In the genomic region with DNA sequence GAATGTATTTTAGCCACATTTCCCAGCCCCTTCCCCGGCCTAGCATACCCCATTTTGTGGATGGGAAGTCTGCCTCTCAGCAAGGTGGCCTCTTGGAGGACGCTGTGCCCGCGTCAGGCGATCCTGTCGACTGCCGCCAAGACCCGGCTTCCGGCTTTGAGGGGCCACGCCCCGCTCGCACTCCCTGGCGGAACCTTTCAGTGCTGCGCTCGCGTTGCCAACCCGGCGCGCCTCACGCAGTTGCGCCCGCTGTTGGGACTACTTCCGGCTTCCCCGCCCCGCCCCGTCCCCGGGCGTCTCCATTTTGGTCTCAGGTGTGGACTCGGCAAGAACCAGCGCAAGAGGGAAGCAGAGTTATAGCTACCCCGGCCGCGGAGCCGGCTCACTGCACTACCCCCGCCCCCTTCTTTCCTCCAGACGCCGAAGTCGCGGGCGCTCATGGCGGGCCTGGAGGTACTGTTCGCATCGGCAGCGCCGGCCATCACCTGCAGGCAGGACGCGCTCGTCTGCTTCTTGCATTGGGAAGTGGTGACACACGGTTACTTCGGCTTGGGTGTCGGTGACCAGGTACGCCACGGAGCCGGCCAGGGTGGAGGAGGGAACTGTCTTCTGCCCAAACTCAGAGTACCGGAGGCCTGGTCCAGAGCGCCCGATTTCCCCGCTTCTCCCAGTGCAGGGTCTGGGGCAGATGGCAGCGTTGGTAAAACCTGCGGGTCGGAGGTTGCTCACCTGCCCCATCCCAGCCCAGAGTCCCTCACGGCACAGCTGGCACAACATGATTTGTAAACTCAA, we compare ENCODE assay signal across 8 cellular contexts. TPM values are rescaled to one million over a fixed set of nuclear protein-coding genes. Genes with fewer than 3 reads are reported as not detected.
DNase-seq lines count a peak whose midpoint lies in the region; ATAC-seq lines count a peak whose summit lies in the region.

A gene with protein sequence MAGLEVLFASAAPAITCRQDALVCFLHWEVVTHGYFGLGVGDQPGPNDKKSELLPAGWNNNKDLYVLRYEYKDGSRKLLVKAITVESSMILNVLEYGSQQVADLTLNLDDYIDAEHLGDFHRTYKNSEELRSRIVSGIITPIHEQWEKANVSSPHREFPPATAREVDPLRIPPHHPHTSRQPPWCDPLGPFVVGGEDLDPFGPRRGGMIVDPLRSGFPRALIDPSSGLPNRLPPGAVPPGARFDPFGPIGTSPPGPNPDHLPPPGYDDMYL (plus strand): TSS at position 267 of the 792 bp plus-strand sequence. CDS start 172 bp downstream, at position 439.

- peaks cover 43% of the 10 kb centered on the region for H3K79me2 ChIP-seq in mesendoderm (ENCODE audit: control insufficient read depth, insufficient read depth, low read length)

- H2BK5ac ChIP-seq in mesendoderm (ENCODE audit: low read length): peak within 1 kb of the TSS; percentile 50

- peak; percentile 95 for DNase-seq in COLO829 (ENCODE audit: low spot score)
- DNase-seq in HT1080 (ENCODE audit: low read depth): peak; percentile 88
- DNase-seq in NOMO-1 treated with DMSO at 0.1 percent for 48 hours (lab: John Stamatoyannopoulos, UW; ENCODE audit: unreplicated experiment): peak; percentile 91
- peak; percentile 92 to 95 (median 93) for DNase-seq in activated CD8-positive, alpha-beta memory T cell treated with anti-CD3 and anti-CD28 coated beads for 48 hours (ENCODE audit: low read depth in 2 of 3, low spot score in 2 of 3)
- DNase-seq in mesendoderm: peak; percentile 95
- peak; percentile 91 for DNase-seq in stimulated activated CD8-positive, alpha-beta memory T cell treated with anti-CD3 and anti-CD28 coated beads, Interleukin-15, amount 100 ng/mL, for 1 hour (ENCODE audit: low read depth)

- H3K4me3 ChIP-seq in endocrine pancreas (ENCODE audit: control insufficient read depth, insufficient read depth, low read length): peak within 1 kb of the TSS; percentile 93
- peak within 1 kb of the TSS; percentile 88 for H3K4me3 ChIP-seq in mesendoderm (ENCODE audit: low read length)

- no peaks in the 10 kb centered on the region for H3K27me3 ChIP-seq in endocrine pancreas (ENCODE audit: control insufficient read depth, insufficient read depth, low read length)
- H3K27me3 ChIP-seq in mesendoderm (ENCODE audit: insufficient read depth, low read length, poor library complexity): no peaks in the 10 kb centered on the region

- peak within 1 kb of the TSS; percentile 91 for H3K4me2 ChIP-seq in mesendoderm (ENCODE audit: low read length)

- H4K8ac ChIP-seq in mesendoderm (ENCODE audit: low read depth, low read length): no peak within 1 kb of the TSS

- H2AK5ac ChIP-seq in mesendoderm (ENCODE audit: low read length): peak within 1 kb of the TSS; percentile 75

- no peak within 1 kb of the TSS for H2BK120ac ChIP-seq in mesendoderm (ENCODE audit: low read depth, low read length)

- peak; percentile 91 for ATAC-seq in GM21360 (IDR thresholded peaks at IDR 0.05; ENCODE audit: unreplicated experiment)

- peaks cover 23% of the 10 kb centered on the region for H3K79me1 ChIP-seq in mesendoderm (ENCODE audit: low read length)

- H3K9me3 ChIP-seq in endocrine pancreas (ENCODE audit: control insufficient read depth, low read length): no peaks in the 10 kb centered on the region

- peak within 1 kb of the TSS; percentile 26 for H4K5ac ChIP-seq in mesendoderm (ENCODE audit: low read length)

- H3K27ac ChIP-seq in mesendoderm (ENCODE audit: low read depth, low read length): no peak within 1 kb of the TSS

- no peaks in the 10 kb centered on the region for H3K36me3 ChIP-seq in endocrine pancreas (ENCODE audit: control insufficient read depth, insufficient read depth, low read length)
- H3K36me3 ChIP-seq in mesendoderm (ENCODE audit: control insufficient read depth, insufficient read depth, low read length): no peaks in the 10 kb centered on the region

- no peak within 1 kb of the TSS for H3K23ac ChIP-seq in mesendoderm (ENCODE audit: low read length)

- H3K18ac ChIP-seq in mesendoderm (ENCODE audit: low read length): peak within 1 kb of the TSS; percentile 32

- H3K9ac ChIP-seq in endocrine pancreas (ENCODE audit: control insufficient read depth, insufficient read depth, low read length) (peak within 1 kb of the TSS; percentile 83), mesendoderm (ENCODE audit: low read length) (peak within 1 kb of the TSS; percentile 88)

- WGBS in mesendoderm (ENCODE audit: extremely low coverage, insufficient coverage, low lambda C conversion rate): no CpG with 5 or more reads among the region's 62 CpGs

- H3K4me1 ChIP-seq in endocrine pancreas (ENCODE audit: control insufficient read depth, insufficient read depth, low read length): peaks cover 10% of the 10 kb centered on the region
- no peaks in the 10 kb centered on the region for H3K4me1 ChIP-seq in mesendoderm (ENCODE audit: control insufficient read depth, low read depth, low read length)

- peak within 1 kb of the TSS; percentile 99 for H3K56ac ChIP-seq in mesendoderm (ENCODE audit: low read length)

- peak within 1 kb of the TSS; percentile 46 for H2BK15ac ChIP-seq in mesendoderm (replicated peaks; ENCODE audit: low read depth)

- H3K4ac ChIP-seq in mesendoderm (ENCODE audit: low read depth, low read length): peak within 1 kb of the TSS; percentile 39

RNA-seq across cellular contexts. Expression of the gene that starts here (rescaled TPM):
- 50.3 and 75.2 TPM in 2 replicates for total RNA-seq in HT1080 (2014; rRNA removed; shearing (Covaris generic))
- polyA plus RNA-seq in HT1080 (2015; cell fraction: cytosol; rRNA removed): 260 and 452 TPM in 2 replicates
- polyA plus RNA-seq in HT1080 (2015; cell fraction: nucleus; rRNA removed): 140 and 259 TPM in 2 replicates
- polyA plus RNA-seq in mesendoderm (2013, experiment 1 of 2): 82.3 TPM
- 83.2 TPM for polyA plus RNA-seq in mesendoderm (2013, experiment 2 of 2)
